10 cellular contexts compared by ENCODE assay signal in the genomic region with DNA sequence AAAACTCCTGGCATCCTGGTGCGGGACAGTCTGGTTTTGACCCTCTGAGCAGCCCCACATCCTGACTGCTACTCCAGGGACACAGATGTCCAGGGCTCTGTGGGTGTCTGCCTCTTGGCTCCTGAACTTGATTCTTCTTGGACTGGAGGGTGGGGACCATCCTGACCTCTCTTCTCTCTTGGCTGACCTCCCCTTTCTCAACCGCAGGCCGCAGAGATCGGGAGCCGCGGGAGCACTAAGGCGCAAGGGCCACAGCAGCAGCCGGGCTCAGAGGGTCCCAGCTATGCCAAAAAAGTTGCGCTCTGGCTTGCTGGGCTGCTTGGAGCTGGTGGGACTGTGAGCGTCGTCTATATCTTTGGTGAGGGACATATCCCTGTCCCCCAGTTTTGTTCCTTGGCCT. TPM values are rescaled to one million over a fixed set of nuclear protein-coding genes. Genes with fewer than 3 reads are reported as not detected.
DNase-seq lines count a peak whose midpoint lies in the region; ATAC-seq, FAIRE-seq and TF ChIP-seq lines count a peak whose summit lies in the region.
"Had no signal": no experiment of that assay in that cellular context is flagged by ENCODE, and none has a peak within 500 bp of the region (broad histone marks: within the 10 kb centered on the region; RNA-seq: fewer than 3 reads in every experiment).

No MANE protein-coding gene starts in this region.

- H4K20me1 ChIP-seq in HepG2 (ENCODE audit: insufficient read depth, low read length), result no peaks in the 10 kb centered on the region

- H3K4me1 Mint-ChIP-seq in activated T-cell treated with anti-CD3 and anti-CD28 coated beads, Interleukin-2, amount 50 U/mL, for 24 hours (ENCODE audit: low read depth), result peaks cover 32% of the 10 kb centered on the region

- in situ Hi-C loops in HepG2 (cut with HindIII; ENCODE audit: extremely low pct_ligation_motif_present, low pct_unique_long_range_greater_than_20kb), result no loop called here

- TF ChIP-seq POLR2A in HepG2 (IDR thresholded peaks at IDR 0.05; ENCODE audit: insufficient read depth in 1 of 2, low read depth in 2 of 2, low read length in 2 of 2), result no peak

- TF ChIP-seq RAD21 in HepG2 (CRISPR knock-in tag; IDR thresholded peaks at IDR 0.05), result no peak

- CTCF ChIA-PET in HepG2 (lab: Yijun Ruan, JAX; ENCODE audit: low intra/inter-chr PET ratio, low total read pairs), result no interaction called here

- peak overlapping the region; percentile 94 for H3K4me3 Mint-ChIP-seq in activated T-cell treated with anti-CD3 and anti-CD28 coated beads, Interleukin-2, amount 50 U/mL, for 24 hours

- no peak for TF ChIP-seq EP300 in HepG2 (IDR thresholded peaks at IDR 0.05; ENCODE audit: low read depth in 2 of 2, low read length in 2 of 2)
- TF ChIP-seq EP300 in HepG2 (CRISPR knock-in tag; IDR thresholded peaks at IDR 0.05; ENCODE audit: borderline replicate concordance), result no peak

- H3K36me3 Mint-ChIP-seq in activated T-cell treated with anti-CD3 and anti-CD28 coated beads, Interleukin-2, amount 50 U/mL, for 24 hours (ENCODE audit: low read depth), result peaks cover 67% of the 10 kb centered on the region

- H3K4me3 ChIP-seq in adipocyte (ENCODE audit: low read length) (peak overlapping the region; percentile 97), HepG2 (replicated peaks in 1 of 3; ENCODE audit: insufficient read depth in 1 of 3, low read depth in 2 of 3, low read length in 3 of 3) (peak overlapping the region; percentile 84 to 96 (median 94)), thoracic aorta (peak overlapping the region; percentile 87)

- peak overlapping the region; percentile 87 for H3K4me2 ChIP-seq in HepG2 (ENCODE audit: low read depth, low read length)

- H3K27me3 ChIP-seq in adipocyte (replicated peaks; ENCODE audit: control insufficient read depth, insufficient read depth, low read length), result no peaks in the 10 kb centered on the region
- H3K27me3 ChIP-seq in HepG2 (ENCODE audit: control insufficient read depth in 1 of 2, insufficient read depth in 2 of 2, low read length in 2 of 2), result no peaks in the 10 kb centered on the region; a peak in 1 of 5 replicates
- H3K27me3 ChIP-seq in thoracic aorta (replicated peaks; ENCODE audit: insufficient read depth), result no peaks in the 10 kb centered on the region

- ATAC-seq in HepG2 (no peak), thoracic aorta (ENCODE audit: insufficient number of reproducible peaks, low FRiP score, low read depth) (no peak)

- no TSS peak for BruUV-seq in HepG2 (replicated peaks; lab: Mats Ljungman, UMichigan)

- no peak overlapping the region for H2AFZ ChIP-seq in HepG2 (ENCODE audit: low read length)

- H3K79me2 ChIP-seq in HepG2 (ENCODE audit: insufficient read depth, low read length), result peaks cover 18% of the 10 kb centered on the region

- H3K36me3 ChIP-seq in adipocyte (ENCODE audit: control insufficient read depth, insufficient read depth, low read length, severe bottlenecking) (peaks cover 24% of the 10 kb centered on the region), HepG2 (replicated peaks in 1 of 2; ENCODE audit: control insufficient read depth in 1 of 2, insufficient read depth in 2 of 2, low read length in 2 of 2) (peaks cover 14 to 35% of the 10 kb centered on the region in 2 experiments; a peak in 4 of 5 replicates), thoracic aorta (peaks cover 8% of the 10 kb centered on the region)

- peak overlapping the region; percentile 94 for H3K27ac Mint-ChIP-seq in activated T-cell treated with anti-CD3 and anti-CD28 coated beads, Interleukin-2, amount 50 U/mL, for 24 hours

- H3K9ac ChIP-seq in adipocyte (ENCODE audit: low read length), result peak overlapping the region; percentile 96
- H3K9ac ChIP-seq in HepG2 (ENCODE audit: insufficient read depth, low read depth, low read length), result peak overlapping the region; percentile 99

- H3K27ac ChIP-seq in HepG2 (ENCODE audit: extremely low read length, insufficient read depth, low read length), result peak overlapping the region; percentile 89
- no peak overlapping the region for H3K27ac ChIP-seq in thoracic aorta

- intact Hi-C loops in HepG2 (cut with micrococcal nuclease; ENCODE audit: unreplicated experiment), result no loop called here

- H3K4me1 ChIP-seq in adipocyte (ENCODE audit: control insufficient read depth, insufficient read depth, low read length), result peaks cover 14% of the 10 kb centered on the region
- H3K4me1 ChIP-seq in HepG2 (ENCODE audit: insufficient read depth, low read length), result peaks cover 25% of the 10 kb centered on the region
- peaks cover 11 to 21% of the 10 kb centered on the region in 2 donors for H3K4me1 ChIP-seq in thoracic aorta (ENCODE audit: control insufficient read depth in 1 of 2, low read depth in 2 of 2)

- H3K9me3 ChIP-seq in adipocyte (ENCODE audit: control insufficient read depth, low read length) (no peaks in the 10 kb centered on the region), HepG2 (ENCODE audit: low read length) (no peaks in the 10 kb centered on the region), thoracic aorta (no peaks in the 10 kb centered on the region)

- TF ChIP-seq CTCF in HepG2 (CRISPR knock-in tag; IDR thresholded peaks at IDR 0.05) (no peak), thoracic aorta (IDR thresholded peaks at IDR 0.05) (no peak)

- H3K9me3 Mint-ChIP-seq in activated T-cell treated with anti-CD3 and anti-CD28 coated beads, Interleukin-2, amount 50 U/mL, for 24 hours, result no peaks in the 10 kb centered on the region

- POLR2A ChIA-PET in HepG2 (lab: Yijun Ruan, JAX), result no interaction called here

- H3K27me3 Mint-ChIP-seq in activated T-cell treated with anti-CD3 and anti-CD28 coated beads, Interleukin-2, amount 50 U/mL, for 24 hours, result no peaks in the 10 kb centered on the region

- no peak for FAIRE-seq in HepG2 (lab: Jason Lieb, UNC)
- FAIRE-seq: TTC549 had no signal

- WGBS in HepG2 (ENCODE audit: low lambda C conversion rate), result 34% methylated on average over 10 of the region's 11 CpGs

- DNase-seq in activated T-cell treated with anti-CD3 and anti-CD28 coated beads, Interleukin-2, amount 50 U/mL, for 24 hours, result no peak
- no peak for DNase-seq in activated T-cell treated with anti-CD3 and anti-CD28 coated beads, Interleukin-2, amount 50 U/mL, for 48 hours
- DNase-seq in adipocyte (ENCODE audit: low read depth) (no peak), HepG2 (ENCODE audit: low spot score) (no peak), thoracic aorta (ENCODE audit: low spot score) (no peak), NCI-H2081 treated with DMSO at 0.1 percent for 48 hours (lab: John Stamatoyannopoulos, UW) (no peak), GOT3 (lab: John Stamatoyannopoulos, UW) (no peak), NCI-H146 (lab: John Stamatoyannopoulos, UW) (no peak)

RNA-seq across cellular contexts. Expression of a gene that starts 1.0 kb away (rescaled TPM):
- total RNA-seq in HepG2 (2016; rRNA removed; fragmentation: Illumina TruSeq; extraction: Trizol), result 89.1 and 91.1 TPM in 2 replicates
- 37.5 and 47.3 TPM in 2 replicates for total RNA-seq in HepG2 (2016; cell fraction: cytosol; rRNA removed; fragmentation: Illumina TruSeq; extraction: Trizol; ENCODE audit: low read depth)
- 85.4 and 88.5 TPM in 2 replicates for total RNA-seq in HepG2 (2016; cell fraction: insoluble cytoplasmic fraction; rRNA removed; fragmentation: Illumina TruSeq; extraction: Trizol)
- 43.0 and 47.2 TPM in 2 replicates for total RNA-seq in HepG2 (2016; cell fraction: membrane; rRNA removed; fragmentation: Illumina TruSeq; extraction: Trizol)
- total RNA-seq in HepG2 (2016; cell fraction: nucleus; rRNA removed; fragmentation: Illumina TruSeq; extraction: Trizol), result 57.0 and 65.5 TPM in 2 replicates
- 90.0 and 92.5 TPM in 2 replicates for polyA plus RNA-seq in HepG2 (2011; rRNA removed)
- polyA plus RNA-seq in HepG2 (2011; cell fraction: cytosol; rRNA removed), result 85.2 and 108 TPM in 2 replicates
- 135 and 143 TPM in 2 replicates for polyA plus RNA-seq in HepG2 (2011; cell fraction: nucleus; rRNA removed)
- polyA plus RNA-seq in HepG2 (2012), result 65.0 and 84.2 TPM in 2 replicates
- polyA plus RNA-seq in HepG2 (2016; cell fraction: cytosol; fragmentation: Illumina TruSeq; extraction: Trizol; ENCODE audit: low read depth), result 41.8 and 47.0 TPM in 2 replicates
- 88.6 and 92.5 TPM in 2 replicates for polyA plus RNA-seq in HepG2 (2016; cell fraction: insoluble cytoplasmic fraction; fragmentation: Illumina TruSeq; extraction: Trizol; ENCODE audit: low read depth)
- 38.0 and 40.4 TPM in 2 replicates for polyA plus RNA-seq in HepG2 (2016; cell fraction: membrane; fragmentation: Illumina TruSeq; extraction: Trizol; ENCODE audit: low read depth)
- 111 and 123 TPM in 2 replicates for polyA plus RNA-seq in HepG2 (2016; cell fraction: nucleus; fragmentation: Illumina TruSeq; extraction: Trizol; ENCODE audit: insufficient read depth, low read depth)
- polyA minus RNA-seq in HepG2 (2011; rRNA and poly(A)+ RNA removed; ENCODE audit: low replicate concordance), result 121 and 194 TPM in 2 replicates
- polyA minus RNA-seq in HepG2 (2011; cell fraction: cytosol; rRNA and poly(A)+ RNA removed), result 41.5 and 44.7 TPM in 2 replicates
- polyA minus RNA-seq in HepG2 (2011; cell fraction: nucleus; rRNA and poly(A)+ RNA removed), result 42.4 and 52.5 TPM in 2 replicates
- total RNA-seq in thoracic aorta, result 10 to 100 TPM; 25.7 to 51.4 TPM

RNA-seq across cellular contexts. Expression of a gene that starts 17.1 kb away (rescaled TPM):
- total RNA-seq in HepG2 (2016; rRNA removed; fragmentation: Illumina TruSeq; extraction: Trizol), result 0.35 and 0.53 TPM in 2 replicates
- 1.4 and 1.6 TPM in 2 replicates for total RNA-seq in HepG2 (2016; cell fraction: cytosol; rRNA removed; fragmentation: Illumina TruSeq; extraction: Trizol; ENCODE audit: low read depth)
- 0.28 and 0.37 TPM in 2 replicates for total RNA-seq in HepG2 (2016; cell fraction: insoluble cytoplasmic fraction; rRNA removed; fragmentation: Illumina TruSeq; extraction: Trizol)
- 0.90 and 0.93 TPM in 2 replicates for total RNA-seq in HepG2 (2016; cell fraction: membrane; rRNA removed; fragmentation: Illumina TruSeq; extraction: Trizol)
- 0.16 and 0.31 TPM in 2 replicates for total RNA-seq in HepG2 (2016; cell fraction: nucleus; rRNA removed; fragmentation: Illumina TruSeq; extraction: Trizol)
- 0.55 and 0.60 TPM in 2 replicates for polyA plus RNA-seq in HepG2 (2011; rRNA removed)
- polyA plus RNA-seq in HepG2 (2011; cell fraction: cytosol; rRNA removed), result 0.60 and 0.64 TPM in 2 replicates
- 0.27 and 0.33 TPM in 2 replicates for polyA plus RNA-seq in HepG2 (2011; cell fraction: nucleus; rRNA removed)
- polyA plus RNA-seq in HepG2 (2012), result 0.39 and 0.51 TPM in 2 replicates
- 1.9 and 2.0 TPM in 2 replicates for polyA plus RNA-seq in HepG2 (2016; cell fraction: cytosol; fragmentation: Illumina TruSeq; extraction: Trizol; ENCODE audit: low read depth)
- polyA plus RNA-seq in HepG2 (2016; cell fraction: insoluble cytoplasmic fraction; fragmentation: Illumina TruSeq; extraction: Trizol; ENCODE audit: low read depth), result 0.54 and 0.55 TPM in 2 replicates
- polyA plus RNA-seq in HepG2 (2016; cell fraction: membrane; fragmentation: Illumina TruSeq; extraction: Trizol; ENCODE audit: low read depth), result 0.90 and 1.1 TPM in 2 replicates
- 0.41 TPM in 2 replicates for polyA plus RNA-seq in HepG2 (2016; cell fraction: nucleus; fragmentation: Illumina TruSeq; extraction: Trizol; ENCODE audit: insufficient read depth, low read depth)
- polyA minus RNA-seq in HepG2 (2011; rRNA and poly(A)+ RNA removed; ENCODE audit: low replicate concordance), result 0.42 and 0.63 TPM in 2 replicates
- not detected in 2 replicates for polyA minus RNA-seq in HepG2 (2011; cell fraction: cytosol; rRNA and poly(A)+ RNA removed)
- 0.25 and 0.39 TPM in 2 replicates for polyA minus RNA-seq in HepG2 (2011; cell fraction: nucleus; rRNA and poly(A)+ RNA removed)
- not detected for total RNA-seq in thoracic aorta

RNA-seq across cellular contexts. Expression of a gene that starts 33.3 kb away (rescaled TPM):
- total RNA-seq in HepG2 (2016; rRNA removed; fragmentation: Illumina TruSeq; extraction: Trizol) (not detected in 2 replicates), thoracic aorta (not detected)
- not detected in 2 replicates for total RNA-seq in HepG2 (2016; cell fraction: cytosol; rRNA removed; fragmentation: Illumina TruSeq; extraction: Trizol; ENCODE audit: low read depth)
- not detected in 2 replicates for total RNA-seq in HepG2 (2016; cell fraction: insoluble cytoplasmic fraction; rRNA removed; fragmentation: Illumina TruSeq; extraction: Trizol)
- total RNA-seq in HepG2 (2016; cell fraction: membrane; rRNA removed; fragmentation: Illumina TruSeq; extraction: Trizol), result not detected in 2 replicates
- 0.47 TPM in 1 of 2 replicates, not detected in the other for total RNA-seq in HepG2 (2016; cell fraction: nucleus; rRNA removed; fragmentation: Illumina TruSeq; extraction: Trizol)
- not detected in 2 replicates for polyA plus RNA-seq in HepG2 (2011; rRNA removed)
- not detected in 2 replicates for polyA plus RNA-seq in HepG2 (2011; cell fraction: cytosol; rRNA removed)
- 0.17 and 0.76 TPM in 2 replicates for polyA plus RNA-seq in HepG2 (2011; cell fraction: nucleus; rRNA removed)
- not detected in 2 replicates for polyA plus RNA-seq in HepG2 (2012)
- polyA plus RNA-seq in HepG2 (2016; cell fraction: cytosol; fragmentation: Illumina TruSeq; extraction: Trizol; ENCODE audit: low read depth), result not detected in 2 replicates
- not detected in 2 replicates for polyA plus RNA-seq in HepG2 (2016; cell fraction: insoluble cytoplasmic fraction; fragmentation: Illumina TruSeq; extraction: Trizol; ENCODE audit: low read depth)
- polyA plus RNA-seq in HepG2 (2016; cell fraction: membrane; fragmentation: Illumina TruSeq; extraction: Trizol; ENCODE audit: low read depth), result not detected in 2 replicates
- not detected in 2 replicates for polyA plus RNA-seq in HepG2 (2016; cell fraction: nucleus; fragmentation: Illumina TruSeq; extraction: Trizol; ENCODE audit: insufficient read depth, low read depth)
- polyA minus RNA-seq in HepG2 (2011; rRNA and poly(A)+ RNA removed; ENCODE audit: low replicate concordance), result not detected in 2 replicates
- not detected in 2 replicates for polyA minus RNA-seq in HepG2 (2011; cell fraction: cytosol; rRNA and poly(A)+ RNA removed)
- not detected in 2 replicates for polyA minus RNA-seq in HepG2 (2011; cell fraction: nucleus; rRNA and poly(A)+ RNA removed)
- total RNA-seq: renal cortical epithelial cell had no signal

RNA-seq across cellular contexts. Expression of a gene that starts 36.3 kb away (rescaled TPM):
- total RNA-seq in HepG2 (2016; rRNA removed; fragmentation: Illumina TruSeq; extraction: Trizol) (34.9 and 48.2 TPM in 2 replicates), thoracic aorta (100 to 1,000 TPM in 1 of 2 donors, 10 to 100 TPM in 1; 94.4 to 157 TPM)
- total RNA-seq in HepG2 (2016; cell fraction: cytosol; rRNA removed; fragmentation: Illumina TruSeq; extraction: Trizol; ENCODE audit: low read depth), result 10.1 and 10.2 TPM in 2 replicates
- total RNA-seq in HepG2 (2016; cell fraction: insoluble cytoplasmic fraction; rRNA removed; fragmentation: Illumina TruSeq; extraction: Trizol), result 31.0 and 56.4 TPM in 2 replicates
- total RNA-seq in HepG2 (2016; cell fraction: membrane; rRNA removed; fragmentation: Illumina TruSeq; extraction: Trizol), result 24.1 and 24.5 TPM in 2 replicates
- total RNA-seq in HepG2 (2016; cell fraction: nucleus; rRNA removed; fragmentation: Illumina TruSeq; extraction: Trizol), result 40.8 and 47.1 TPM in 2 replicates
- polyA plus RNA-seq in HepG2 (2011; rRNA removed), result 49.0 and 51.7 TPM in 2 replicates
- 25.7 and 31.7 TPM in 2 replicates for polyA plus RNA-seq in HepG2 (2011; cell fraction: cytosol; rRNA removed)
- 253 and 283 TPM in 2 replicates for polyA plus RNA-seq in HepG2 (2011; cell fraction: nucleus; rRNA removed)
- polyA plus RNA-seq in HepG2 (2012), result 67.2 and 69.5 TPM in 2 replicates
- polyA plus RNA-seq in HepG2 (2016; cell fraction: cytosol; fragmentation: Illumina TruSeq; extraction: Trizol; ENCODE audit: low read depth), result 6.0 and 6.1 TPM in 2 replicates
- 36.5 and 56.7 TPM in 2 replicates for polyA plus RNA-seq in HepG2 (2016; cell fraction: insoluble cytoplasmic fraction; fragmentation: Illumina TruSeq; extraction: Trizol; ENCODE audit: low read depth)
- 12.5 and 14.4 TPM in 2 replicates for polyA plus RNA-seq in HepG2 (2016; cell fraction: membrane; fragmentation: Illumina TruSeq; extraction: Trizol; ENCODE audit: low read depth)
- 151 and 174 TPM in 2 replicates for polyA plus RNA-seq in HepG2 (2016; cell fraction: nucleus; fragmentation: Illumina TruSeq; extraction: Trizol; ENCODE audit: insufficient read depth, low read depth)
- polyA minus RNA-seq in HepG2 (2011; rRNA and poly(A)+ RNA removed; ENCODE audit: low replicate concordance), result 47.0 and 62.8 TPM in 2 replicates
- 24.6 and 28.9 TPM in 2 replicates for polyA minus RNA-seq in HepG2 (2011; cell fraction: cytosol; rRNA and poly(A)+ RNA removed)
- polyA minus RNA-seq in HepG2 (2011; cell fraction: nucleus; rRNA and poly(A)+ RNA removed), result 41.6 and 42.1 TPM in 2 replicates

RNA-seq across cellular contexts. Expression of a gene that starts 45.9 kb away (rescaled TPM):
- 488 and 790 TPM in 2 replicates for total RNA-seq in HepG2 (2016; rRNA removed; fragmentation: Illumina TruSeq; extraction: Trizol)
- 875 and 1,100 TPM in 2 replicates for total RNA-seq in HepG2 (2016; cell fraction: cytosol; rRNA removed; fragmentation: Illumina TruSeq; extraction: Trizol; ENCODE audit: low read depth)
- 524 and 648 TPM in 2 replicates for total RNA-seq in HepG2 (2016; cell fraction: insoluble cytoplasmic fraction; rRNA removed; fragmentation: Illumina TruSeq; extraction: Trizol)
- 1,389 and 1,434 TPM in 2 replicates for total RNA-seq in HepG2 (2016; cell fraction: membrane; rRNA removed; fragmentation: Illumina TruSeq; extraction: Trizol)
- 216 and 289 TPM in 2 replicates for total RNA-seq in HepG2 (2016; cell fraction: nucleus; rRNA removed; fragmentation: Illumina TruSeq; extraction: Trizol)
- polyA plus RNA-seq in HepG2 (2011; rRNA removed), result 2,583 and 2,596 TPM in 2 replicates
- 6,196 and 9,335 TPM in 2 replicates for polyA plus RNA-seq in HepG2 (2011; cell fraction: cytosol; rRNA removed)
- 2,074 and 2,083 TPM in 2 replicates for polyA plus RNA-seq in HepG2 (2011; cell fraction: nucleus; rRNA removed)
- polyA plus RNA-seq in HepG2 (2012), result 3,042 and 3,601 TPM in 2 replicates
- 3,994 and 4,562 TPM in 2 replicates for polyA plus RNA-seq in HepG2 (2016; cell fraction: cytosol; fragmentation: Illumina TruSeq; extraction: Trizol; ENCODE audit: low read depth)
- polyA plus RNA-seq in HepG2 (2016; cell fraction: insoluble cytoplasmic fraction; fragmentation: Illumina TruSeq; extraction: Trizol; ENCODE audit: low read depth), result 2,744 and 2,812 TPM in 2 replicates
- 5,655 and 5,989 TPM in 2 replicates for polyA plus RNA-seq in HepG2 (2016; cell fraction: membrane; fragmentation: Illumina TruSeq; extraction: Trizol; ENCODE audit: low read depth)
- 1,642 and 1,701 TPM in 2 replicates for polyA plus RNA-seq in HepG2 (2016; cell fraction: nucleus; fragmentation: Illumina TruSeq; extraction: Trizol; ENCODE audit: insufficient read depth, low read depth)
- 2,434 and 2,985 TPM in 2 replicates for polyA minus RNA-seq in HepG2 (2011; rRNA and poly(A)+ RNA removed; ENCODE audit: low replicate concordance)
- polyA minus RNA-seq in HepG2 (2011; cell fraction: cytosol; rRNA and poly(A)+ RNA removed), result 1,333 and 1,373 TPM in 2 replicates
- 311 and 415 TPM in 2 replicates for polyA minus RNA-seq in HepG2 (2011; cell fraction: nucleus; rRNA and poly(A)+ RNA removed)
- 100 to 1,000 TPM; 716 to 775 TPM for total RNA-seq in thoracic aorta
